ENCODE assay signal across 1 cellular context in the genomic region with DNA sequence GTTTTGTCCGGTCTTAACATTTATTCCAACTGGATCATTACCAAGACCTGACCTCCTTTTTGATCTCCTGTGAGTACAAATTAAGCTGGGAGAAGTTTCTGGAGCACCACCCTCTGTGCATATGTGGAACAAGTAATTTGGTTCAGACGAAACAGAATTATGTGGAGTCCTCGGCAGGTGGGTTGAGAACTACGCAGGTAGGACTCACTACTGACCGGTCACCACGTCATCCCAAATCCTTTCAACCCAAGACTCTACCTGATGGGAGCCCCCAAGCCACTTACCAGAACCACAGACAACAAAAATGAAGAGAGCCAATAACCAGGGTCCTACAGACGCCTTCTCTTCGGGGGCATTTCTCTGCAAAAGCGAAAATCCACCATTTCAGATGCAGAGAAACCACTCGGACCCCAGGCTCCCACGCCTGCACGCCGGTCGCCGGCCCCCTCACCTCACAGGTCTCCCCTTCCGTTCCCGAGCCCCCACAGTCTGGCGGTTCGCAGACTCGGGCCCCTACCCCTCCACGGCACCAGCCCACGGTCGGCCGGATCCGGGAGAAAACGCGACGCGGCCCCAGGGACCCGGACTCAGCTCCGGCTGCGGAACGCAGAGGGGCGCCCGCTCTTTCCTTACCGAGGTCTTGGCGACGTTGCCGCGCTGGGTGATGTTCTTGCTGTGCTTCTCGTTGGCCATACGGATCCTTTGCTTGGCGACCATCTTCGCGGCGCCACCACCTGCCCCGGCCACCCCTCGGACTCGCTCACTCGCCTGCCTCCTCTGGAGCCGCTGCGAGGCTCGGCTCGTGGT.
TF ChIP-seq lines count a peak whose summit lies in the region.

No MANE protein-coding gene starts in this region.

TF ChIP-seq in HEK293, 187 proteins besides CTCF, POLR2A, EP300 and RAD21 (continued from another document):
- TF ChIP-seq, protein P1, sequence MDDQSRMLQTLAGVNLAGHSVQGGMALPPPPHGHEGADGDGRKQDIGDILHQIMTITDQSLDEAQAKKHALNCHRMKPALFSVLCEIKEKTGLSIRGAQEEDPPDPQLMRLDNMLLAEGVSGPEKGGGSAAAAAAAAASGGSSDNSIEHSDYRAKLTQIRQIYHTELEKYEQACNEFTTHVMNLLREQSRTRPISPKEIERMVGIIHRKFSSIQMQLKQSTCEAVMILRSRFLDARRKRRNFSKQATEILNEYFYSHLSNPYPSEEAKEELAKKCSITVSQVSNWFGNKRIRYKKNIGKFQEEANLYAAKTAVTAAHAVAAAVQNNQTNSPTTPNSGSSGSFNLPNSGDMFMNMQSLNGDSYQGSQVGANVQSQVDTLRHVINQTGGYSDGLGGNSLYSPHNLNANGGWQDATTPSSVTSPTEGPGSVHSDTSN (CRISPR knock-in tag; IDR thresholded peaks at IDR 0.05) = no peak
- 0 out of 2 replicates have a peak, but pooled peaks have one; percentile 17 for TF ChIP-seq ZNF449 (tag by site-specific recombination; IDR thresholded peaks at IDR 0.05)
- TF ChIP-seq ZNF423 (tag by site-specific recombination; IDR thresholded peaks at IDR 0.05) = 0 out of 2 replicates have a peak, but pooled peaks have one; percentile 18
- TF ChIP-seq ZNF221 (tag by site-specific recombination; IDR thresholded peaks at IDR 0.05; ENCODE audit: borderline replicate concordance) = no peak
- TF ChIP-seq ZNF777 (tag by site-specific recombination; IDR thresholded peaks at IDR 0.05; ENCODE audit: borderline replicate concordance) = no peak
- TF ChIP-seq ZBTB20 (tag by site-specific recombination; IDR thresholded peaks at IDR 0.05) = peak; percentile 75
- TF ChIP-seq PRDM1 (tag by site-specific recombination; IDR thresholded peaks at IDR 0.05) = peak; percentile 68
